1 cellular context compared by ENCODE assay signal in genomic region chr3:148534089-148534988, GRCh38.
TF ChIP-seq lines count a peak whose summit lies in the region.

No MANE protein-coding gene starts in this region.

TF ChIP-seq in HepG2, 621 proteins besides CTCF, POLR2A, EP300 and RAD21 (continued from another document and continues in another):
- TF ChIP-seq E2F5 (CRISPR knock-in tag; conservative IDR thresholded peaks at IDR 0.05) = no peak
- no peak for TF ChIP-seq NFYB (CRISPR knock-in tag; IDR thresholded peaks at IDR 0.05)
- no peak; the same call in 1 of the 2 replicates for TF ChIP-seq KDM1A (CRISPR knock-in tag; IDR thresholded peaks at IDR 0.05)
- no peak for TF ChIP-seq ZFP91 (CRISPR knock-in tag; IDR thresholded peaks at IDR 0.05; ENCODE audit: borderline replicate concordance)
- TF ChIP-seq ZHX2 (IDR thresholded peaks at IDR 0.05; ENCODE audit: low read depth) = no peak
- TF ChIP-seq ZHX2 (CRISPR knock-in tag; IDR thresholded peaks at IDR 0.05; ENCODE audit: borderline replicate concordance) = no peak
- TF ChIP-seq ZNF557 (CRISPR knock-in tag; IDR thresholded peaks at IDR 0.05) = no peak
- no peak for TF ChIP-seq ZNF142 (CRISPR knock-in tag; IDR thresholded peaks at IDR 0.05)
- TF ChIP-seq PHB2 (IDR thresholded peaks at IDR 0.05; ENCODE audit: partially characterized antibody) = no peak
- peak; percentile 49; the same call in 1 of the 2 replicates for TF ChIP-seq CREM (IDR thresholded peaks at IDR 0.05)
- no peak for TF ChIP-seq CREM (CRISPR knock-in tag; IDR thresholded peaks at IDR 0.05)
- TF ChIP-seq ZNF687 (CRISPR knock-in tag; IDR thresholded peaks at IDR 0.05) = no peak
- TF ChIP-seq KMT2B (CRISPR knock-in tag; IDR thresholded peaks at IDR 0.05) = no peak
- no peak for TF ChIP-seq ZHX1 (CRISPR knock-in tag; IDR thresholded peaks at IDR 0.05; ENCODE audit: low read depth)
- no peak for TF ChIP-seq ZBTB38 (CRISPR knock-in tag; IDR thresholded peaks at IDR 0.05)
- no peak for TF ChIP-seq PRDM4 (CRISPR knock-in tag; IDR thresholded peaks at IDR 0.05; ENCODE audit: borderline replicate concordance)
- no peak for TF ChIP-seq FLYWCH1 (CRISPR knock-in tag; IDR thresholded peaks at IDR 0.05)
- TF ChIP-seq ZNF101 (CRISPR knock-in tag; IDR thresholded peaks at IDR 0.05; ENCODE audit: borderline replicate concordance, low read depth) = no peak
- TF ChIP-seq ZNF253 (CRISPR knock-in tag; IDR thresholded peaks at IDR 0.05; ENCODE audit: borderline replicate concordance) = no peak
- no peak for TF ChIP-seq E2F1 (CRISPR knock-in tag; IDR thresholded peaks at IDR 0.05)
- no peak for TF ChIP-seq ONECUT2 (CRISPR knock-in tag; IDR thresholded peaks at IDR 0.05)
- no peak for TF ChIP-seq NCOA5 (CRISPR knock-in tag; IDR thresholded peaks at IDR 0.05)
- TF ChIP-seq ARID3A (IDR thresholded peaks at IDR 0.05; ENCODE audit: low read depth, low read length) = no peak
- TF ChIP-seq ZNF225 (CRISPR knock-in tag; IDR thresholded peaks at IDR 0.05) = no peak
